Comparison of ENCODE assay signal across 21 cellular contexts in genomic region chr6:105028898-105029297, GRCh38.
A peak's percentile ranks its signal among the peaks of the same experiment; 100 is the strongest.
DNase-seq lines count a peak whose midpoint lies in the region; ATAC-seq, FAIRE-seq and TF ChIP-seq lines count a peak whose summit lies in the region.
"Had no signal": no experiment of that assay in that cellular context is flagged by ENCODE, and none has a peak within 500 bp of the region (broad histone marks: within the 10 kb centered on the region; RNA-seq: fewer than 3 reads in every experiment).

No MANE protein-coding gene starts in this region.

- TF ChIP-seq POLR2A in GM12878 (IDR thresholded peaks at IDR 0.05; ENCODE audit: low read depth, low read length), result no peak

- SMC1A ChIA-PET in GM12878 (lab: Charles Lee; ENCODE audit: uncharacterized antibody, unreplicated experiment), result interaction anchor here (0.7 kb wide), 1 partner anchor 23 kb away, joined by 3 read pairs; no protein-coding TSS in a partner anchor

- H3K4me1 ChIP-seq in cardiac muscle cell (ENCODE audit: low read depth) (peaks cover 3% of the 10 kb centered on the region), HEK293 (ENCODE audit: control insufficient read depth, insufficient read depth, low read length) (peaks cover 9% of the 10 kb centered on the region; the same call in 1 of the 2 replicates), GM12878 (ENCODE audit: control insufficient read depth, insufficient read depth, low read length) (no peaks in the 10 kb centered on the region)
- H3K4me1 ChIP-seq: A549; BLaER1 treated with 17β-estradiol and CSF1 and Interleukin-3, amounts not matched to agents 10 nM and 100 nM; Caco-2 had no signal

- no peak for TF ChIP-seq EP300 in GM12878 (IDR thresholded peaks at IDR 0.05; ENCODE audit: borderline replicate concordance in 1 of 2, control insufficient read depth in 1 of 2, low read depth in 2 of 2, low read length in 2 of 2)

- TF ChIP-seq RAD21 in GM12878 (IDR thresholded peaks at IDR 0.05; ENCODE audit: insufficient read depth, low read depth, low read length), result no peak

- no peak overlapping the region for H2AFZ ChIP-seq in GM12878 (ENCODE audit: control insufficient read depth, low read depth, low read length)

- no peak overlapping the region for H3K4me2 ChIP-seq in GM12878 (ENCODE audit: control insufficient read depth, insufficient read depth)
- H3K4me2 ChIP-seq: A549; BLaER1 treated with 17β-estradiol and CSF1 and Interleukin-3, amounts not matched to agents 10 nM and 100 nM had no signal

- H3K27ac ChIP-seq in cardiac muscle cell (peak overlapping the region; percentile 39), HEK293 (ENCODE audit: extremely low read depth, low read depth, low read length) (no peak overlapping the region), GM12878 (ENCODE audit: control insufficient read depth, insufficient read depth) (no peak overlapping the region)
- H3K27ac ChIP-seq: 22Rv1; A549; BLaER1 treated with 17β-estradiol and CSF1 and Interleukin-3, amounts not matched to agents 10 nM and 100 nM; C4-2B had no signal

- no peak overlapping the region for H3K4me3 ChIP-seq in cardiac muscle cell
- no peak overlapping the region for H3K4me3 ChIP-seq in HEK293 (ENCODE audit: low read depth, low read length)
- H3K4me3 ChIP-seq in GM12878, result no peak overlapping the region
- H3K4me3 ChIP-seq: A549; BLaER1 treated with 17β-estradiol and CSF1 and Interleukin-3, amounts not matched to agents 10 nM and 100 nM had no signal

- no peak for DNase-seq in cardiac muscle cell (ENCODE audit: low read depth in 1 of 2, low spot score in 1 of 2)
- DNase-seq in left ventricle myocardium superior, result no peak
- DNase-seq in GM12878 (ENCODE audit: low read depth, low spot score), result no peak
- no peak for DNase-seq in stimulated activated CD4-positive, alpha-beta T cell treated with anti-CD3 and anti-CD28 coated beads, Interleukin-2, amount 100 ng/mL, for 24 hours
- no peak for DNase-seq in activated gamma-delta T cell treated with Interleukin-2 at 50 U/mL for 16 hours
- DNase-seq: AML-193; Caco-2; Calu3; CD4-positive, alpha-beta T cell; CD8-positive, alpha-beta T cell; DMS79 treated with DMSO at 0.1 percent for 48 hours; GF-D8 had no signal

- 15% methylated on average over 4 of the region's 4 CpGs for WGBS in GM12878 (ENCODE audit: insufficient coverage, insufficient replicate concordance, low lambda C conversion rate, missing lambda C conversion rate)

- no TSS peak for BruUV-seq in GM12878 (replicated peaks; lab: Mats Ljungman, UMichigan)

- no peak for FAIRE-seq in GM12878 (lab: Jason Lieb, UNC)
- FAIRE-seq: A549, D721Med, G401.6, GM12892, GM18507 had no signal

- ATAC-seq in left ventricle myocardium superior (no peak), GM12878 (peak; percentile 33; the same call in 1 of the 3 replicates)
- ATAC-seq: A549; CD8-positive, alpha-beta T cell had no signal

- no peaks in the 10 kb centered on the region for H3K9me3 ChIP-seq in cardiac muscle cell (ENCODE audit: low read depth)
- no peaks in the 10 kb centered on the region for H3K9me3 ChIP-seq in HEK293 (ENCODE audit: control insufficient read depth, insufficient read depth, low read depth, low read length)
- no peaks in the 10 kb centered on the region for H3K9me3 ChIP-seq in GM12878 (replicated peaks; ENCODE audit: control insufficient read depth, insufficient read depth, low read length)
- H3K9me3 ChIP-seq: A549; BLaER1 treated with 17β-estradiol and CSF1 and Interleukin-3, amounts not matched to agents 10 nM and 100 nM; Caco-2 had no signal

- RAD21 ChIA-PET in GM12878 (lab: Charles Lee; ENCODE audit: unreplicated experiment), result no interaction called here

- no peaks in the 10 kb centered on the region for H4K20me1 ChIP-seq in GM12878 (ENCODE audit: control insufficient read depth, insufficient read depth)
- H4K20me1 ChIP-seq: BLaER1 treated with 17β-estradiol and CSF1 and Interleukin-3, amounts not matched to agents 10 nM and 100 nM had no signal

- H3K79me2 ChIP-seq in GM12878 (ENCODE audit: control insufficient read depth, insufficient read depth, low read length), result no peaks in the 10 kb centered on the region

- no peaks in the 10 kb centered on the region for H3K27me3 ChIP-seq in cardiac muscle cell
- H3K27me3 ChIP-seq in GM12878 (replicated peaks in 1 of 2; ENCODE audit: control insufficient read depth in 2 of 2, insufficient read depth in 2 of 2, low read length in 1 of 2), result no peaks in the 10 kb centered on the region
- H3K27me3 ChIP-seq: BLaER1 treated with 17β-estradiol and CSF1 and Interleukin-3, amounts not matched to agents 10 nM and 100 nM had no signal

- no peak for TF ChIP-seq CTCF in cardiac muscle cell (IDR thresholded peaks at IDR 0.05; ENCODE audit: low read depth, low read length)
- no peak for TF ChIP-seq CTCF in HEK293 (tag by site-specific recombination; IDR thresholded peaks at IDR 0.05)
- no peak for TF ChIP-seq CTCF in GM12878 (IDR thresholded peaks at IDR 0.05 in 2 of 3, conservative IDR thresholded peaks at IDR 0.05 in 1 of 3; ENCODE audit: control insufficient read depth in 2 of 3, extremely low read depth in 1 of 3, insufficient read depth in 1 of 3, low read depth in 3 of 3, low read length in 3 of 3)

- in situ Hi-C loops in GM12878 (cut with MboI), result no loop called here

- POLR2A ChIA-PET in HEK293 (lab: Yijun Ruan, JAX), result no interaction called here
- POLR2A ChIA-PET in GM12878 (lab: Charles Lee), result no interaction called here

- peaks cover 10% of the 10 kb centered on the region for H3K36me3 ChIP-seq in cardiac muscle cell
- peaks cover 2 to 4% of the 10 kb centered on the region in 2 experiments; a peak in 2 of 3 replicates for H3K36me3 ChIP-seq in HEK293 (ENCODE audit: control insufficient read depth in 2 of 2, insufficient read depth in 1 of 2, low read length in 2 of 2)
- H3K36me3 ChIP-seq in GM12878 (ENCODE audit: control insufficient read depth in 2 of 2, insufficient read depth in 2 of 2, low read length in 1 of 2), result no peaks in the 10 kb centered on the region
- H3K36me3 ChIP-seq: BLaER1 treated with 17β-estradiol and CSF1 and Interleukin-3, amounts not matched to agents 10 nM and 100 nM had no signal

- no peak overlapping the region for H3K9ac ChIP-seq in GM12878 (ENCODE audit: control insufficient read depth, insufficient read depth, low read length)
- H3K9ac ChIP-seq: BLaER1 treated with 17β-estradiol and CSF1 and Interleukin-3, amounts not matched to agents 10 nM and 100 nM had no signal

- CTCF ChIA-PET in HEK293 (lab: Yijun Ruan, JAX) (interaction anchor here (0.6 to 1.4 kb wide), 2 partner anchors 8 to 736 kb away, joined by 3 read pairs; no protein-coding TSS in a partner anchor), GM12878 (lab: Yijun Ruan, JAX) (interaction anchor here (0.7 kb wide), 1 partner anchor 14 kb away, joined by 5 read pairs; no protein-coding TSS in a partner anchor)

- intact Hi-C loops in left ventricle myocardium superior (cut with micrococcal nuclease), result no loop called here
- intact Hi-C loops in GM12878 (cut with micrococcal nuclease; ENCODE audit: unreplicated experiment), result no loop called here

TF ChIP-seq in HEK293, 187 proteins besides CTCF, POLR2A, EP300 and RAD21:
- TF ChIP-seq ZNF394 (tag by site-specific recombination; IDR thresholded peaks at IDR 0.05; ENCODE audit: borderline replicate concordance) (no peak), ZNF660 (tag by site-specific recombination; IDR thresholded peaks at IDR 0.05) (no peak), PRDM1 (tag by site-specific recombination; IDR thresholded peaks at IDR 0.05) (0 out of 2 replicates have a peak, but pooled peaks have one; percentile 14)

TF ChIP-seq in GM12878, 131 proteins besides CTCF, POLR2A, EP300 and RAD21 (continues in another document):
- TF ChIP-seq, protein P1, sequence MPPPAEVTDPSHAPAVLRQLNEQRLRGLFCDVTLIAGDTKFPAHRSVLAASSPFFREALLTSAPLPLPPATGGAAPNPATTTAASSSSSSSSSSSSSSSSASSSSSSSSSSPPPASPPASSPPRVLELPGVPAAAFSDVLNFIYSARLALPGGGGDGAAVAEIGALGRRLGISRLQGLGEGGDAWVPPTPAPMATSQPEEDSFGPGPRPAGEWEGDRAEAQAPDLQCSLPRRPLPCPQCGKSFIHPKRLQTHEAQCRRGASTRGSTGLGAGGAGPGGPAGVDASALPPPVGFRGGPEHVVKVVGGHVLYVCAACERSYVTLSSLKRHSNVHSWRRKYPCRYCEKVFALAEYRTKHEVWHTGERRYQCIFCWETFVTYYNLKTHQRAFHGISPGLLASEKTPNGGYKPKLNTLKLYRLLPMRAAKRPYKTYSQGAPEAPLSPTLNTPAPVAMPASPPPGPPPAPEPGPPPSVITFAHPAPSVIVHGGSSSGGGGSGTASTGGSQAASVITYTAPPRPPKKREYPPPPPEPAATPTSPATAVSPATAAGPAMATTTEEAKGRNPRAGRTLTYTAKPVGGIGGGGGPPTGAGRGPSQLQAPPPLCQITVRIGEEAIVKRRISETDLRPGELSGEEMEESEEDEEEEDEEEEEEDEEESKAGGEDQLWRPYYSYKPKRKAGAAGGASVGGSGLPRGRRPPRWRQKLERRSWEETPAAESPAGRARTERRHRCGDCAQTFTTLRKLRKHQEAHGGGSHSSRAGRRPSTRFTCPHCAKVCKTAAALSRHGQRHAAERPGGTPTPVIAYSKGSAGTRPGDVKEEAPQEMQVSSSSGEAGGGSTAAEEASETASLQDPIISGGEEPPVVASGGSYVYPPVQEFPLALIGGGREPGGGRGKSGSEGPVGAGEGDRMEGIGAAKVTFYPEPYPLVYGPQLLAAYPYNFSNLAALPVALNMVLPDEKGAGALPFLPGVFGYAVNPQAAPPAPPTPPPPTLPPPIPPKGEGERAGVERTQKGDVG (CRISPR knock-in tag; IDR thresholded peaks at IDR 0.05), result no peak
- TF ChIP-seq CBX5 (IDR thresholded peaks at IDR 0.05; ENCODE audit: low read depth) (no peak), TCF7 (IDR thresholded peaks at IDR 0.05; ENCODE audit: borderline replicate concordance) (no peak), KDM1A (IDR thresholded peaks at IDR 0.05; ENCODE audit: borderline replicate concordance) (no peak), HCFC1 (IDR thresholded peaks at IDR 0.05; ENCODE audit: low read length) (no peak), BACH1 (IDR thresholded peaks at IDR 0.05; ENCODE audit: borderline replicate concordance) (no peak), SP1 (IDR thresholded peaks at IDR 0.05; ENCODE audit: low read depth, low read length) (no peak), MEF2B (IDR thresholded peaks at IDR 0.05; ENCODE audit: partially characterized antibody, poor library complexity, severe bottlenecking) (no peak), JUND (IDR thresholded peaks at IDR 0.05; ENCODE audit: low read depth, low read length) (no peak)
- TF ChIP-seq, protein P2, sequence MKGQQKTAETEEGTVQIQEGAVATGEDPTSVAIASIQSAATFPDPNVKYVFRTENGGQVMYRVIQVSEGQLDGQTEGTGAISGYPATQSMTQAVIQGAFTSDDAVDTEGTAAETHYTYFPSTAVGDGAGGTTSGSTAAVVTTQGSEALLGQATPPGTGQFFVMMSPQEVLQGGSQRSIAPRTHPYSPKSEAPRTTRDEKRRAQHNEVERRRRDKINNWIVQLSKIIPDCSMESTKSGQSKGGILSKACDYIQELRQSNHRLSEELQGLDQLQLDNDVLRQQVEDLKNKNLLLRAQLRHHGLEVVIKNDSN (IDR thresholded peaks at IDR 0.05; ENCODE audit: borderline replicate concordance, extremely low read length, insufficient read depth, low read depth, low read length), result no peak
